In genomic region chr17:68315930-68316329, GRCh38 we compare ENCODE assay signal across 20 cellular contexts. TPM values are rescaled to one million over a fixed set of nuclear protein-coding genes. Genes with fewer than 3 reads are reported as not detected.
DNase-seq lines count a peak whose midpoint lies in the region; ATAC-seq, FAIRE-seq and TF ChIP-seq lines count a peak whose summit lies in the region.
"Had no signal": no experiment of that assay in that cellular context is flagged by ENCODE, and none has a peak within 500 bp of the region (broad histone marks: within the 10 kb centered on the region; RNA-seq: fewer than 3 reads in every experiment).

No MANE protein-coding gene starts in this region.

- no peak for FAIRE-seq in K562 (lab: Jason Lieb, UNC)
- FAIRE-seq: A204.1 had no signal

- 0% methylated on average over 4 of the region's 4 CpGs for WGBS in K562 (ENCODE audit: insufficient coverage, low coverage, missing lambda C conversion rate)

- H2AFZ ChIP-seq in K562 (ENCODE audit: low read depth, low read length), result no peak overlapping the region

- TF ChIP-seq EP300 in K562 (IDR thresholded peaks at IDR 0.05; ENCODE audit: low read length), result no peak

- H3K27ac ChIP-seq in CD4-positive, CD25-positive, alpha-beta regulatory T cell (ENCODE audit: insufficient read depth, low read length, poor library complexity, severe bottlenecking), result no peak overlapping the region
- no peak overlapping the region for H3K27ac ChIP-seq in K562 (ENCODE audit: extremely low read depth, low read depth, low read length)
- H3K27ac ChIP-seq: Peyer's patch had no signal

- H3K27ac Mint-ChIP-seq in activated CD4-positive, alpha-beta memory T cell treated with anti-CD3 and anti-CD28 coated beads, Interleukin-2, amount 10 ng/mL, durations not matched to agents 7 days and 5 days, result peak overlapping the region; percentile 70
- no peak overlapping the region for H3K27ac Mint-ChIP-seq in activated CD4-positive, alpha-beta memory T cell treated with anti-CD3 and anti-CD28 coated beads for 36 hours
- H3K27ac Mint-ChIP-seq in CD4-positive, CD25-positive, alpha-beta regulatory T cell, result peak overlapping the region; percentile 1 to 82 (median 13)
- H3K27ac Mint-ChIP-seq in natural killer cell, result peak overlapping the region; percentile 3 to 19
- H3K27ac Mint-ChIP-seq: HFFc6 had no signal

- no peak for TF ChIP-seq POLR2A in K562 (conservative IDR thresholded peaks at IDR 0.05)

- BruUV-seq in K562 (replicated peaks; lab: Mats Ljungman, UMichigan), result no TSS peak

- no peaks in the 10 kb centered on the region for H3K27me3 ChIP-seq in CD4-positive, CD25-positive, alpha-beta regulatory T cell (ENCODE audit: control insufficient read depth, insufficient read depth, low read length)
- H3K27me3 ChIP-seq in K562 (ENCODE audit: control insufficient read depth in 2 of 2, insufficient read depth in 2 of 2, low read length in 2 of 2), result peaks cover 30 to 51% of the 10 kb centered on the region in 2 experiments
- H3K27me3 ChIP-seq: Peyer's patch had no signal

- TF ChIP-seq CTCF in K562 (IDR thresholded peaks at IDR 0.05 in 2 of 3, conservative IDR thresholded peaks at IDR 0.05 in 1 of 3; ENCODE audit: insufficient read depth in 2 of 3, low read depth in 1 of 3, low read length in 3 of 3), result no peak
- no peak for TF ChIP-seq CTCF in natural killer cell (IDR thresholded peaks at IDR 0.05)

- ATAC-seq in CD4-positive, CD25-positive, alpha-beta regulatory T cell (ENCODE audit: low read depth in 2 of 2), result no peak
- ATAC-seq in K562 (no peak), natural killer cell (no peak)
- ATAC-seq: SK-N-SH treated with all-trans-retinoic acid at 6 μM for 48 hours had no signal

- no peak for TF ChIP-seq RAD21 in K562 (CRISPR knock-in tag; conservative IDR thresholded peaks at IDR 0.05 in 1 of 2, IDR thresholded peaks at IDR 0.05 in 1 of 2)

- H3K36me3 Mint-ChIP-seq in activated CD4-positive, alpha-beta memory T cell treated with anti-CD3 and anti-CD28 coated beads, Interleukin-2, amount 10 ng/mL, durations not matched to agents 7 days and 5 days (ENCODE audit: low read depth), result peaks cover 11% of the 10 kb centered on the region
- H3K36me3 Mint-ChIP-seq in activated CD4-positive, alpha-beta memory T cell treated with anti-CD3 and anti-CD28 coated beads for 36 hours, result no peaks in the 10 kb centered on the region
- H3K36me3 Mint-ChIP-seq in CD4-positive, CD25-positive, alpha-beta regulatory T cell, result peaks cover 18% of the 10 kb centered on the region
- no peaks in the 10 kb centered on the region for H3K36me3 Mint-ChIP-seq in natural killer cell

- H3K9me1 ChIP-seq in K562 (ENCODE audit: control insufficient read depth, insufficient read depth, low read length), result no peaks in the 10 kb centered on the region

- H4K20me1 ChIP-seq in K562 (replicated peaks; ENCODE audit: control insufficient read depth, insufficient read depth, low read length), result no peaks in the 10 kb centered on the region

- no peaks in the 10 kb centered on the region for H3K27me3 Mint-ChIP-seq in activated CD4-positive, alpha-beta memory T cell treated with anti-CD3 and anti-CD28 coated beads, Interleukin-2, amount 10 ng/mL, durations not matched to agents 7 days and 5 days
- H3K27me3 Mint-ChIP-seq in activated CD4-positive, alpha-beta memory T cell treated with anti-CD3 and anti-CD28 coated beads for 36 hours, result no peaks in the 10 kb centered on the region
- no peaks in the 10 kb centered on the region for H3K27me3 Mint-ChIP-seq in CD4-positive, CD25-positive, alpha-beta regulatory T cell
- H3K27me3 Mint-ChIP-seq in natural killer cell (ENCODE audit: low read depth in 2 of 2), result no peaks in the 10 kb centered on the region

- no peak overlapping the region for H3K4me3 Mint-ChIP-seq in activated CD4-positive, alpha-beta memory T cell treated with anti-CD3 and anti-CD28 coated beads, Interleukin-2, amount 10 ng/mL, durations not matched to agents 7 days and 5 days
- H3K4me3 Mint-ChIP-seq in activated CD4-positive, alpha-beta memory T cell treated with anti-CD3 and anti-CD28 coated beads for 36 hours, result no peak overlapping the region
- H3K4me3 Mint-ChIP-seq in CD4-positive, CD25-positive, alpha-beta regulatory T cell, result peak overlapping the region in 3 of 4 donors; percentile 8 to 78 (median 73)
- peak overlapping the region; percentile 18 for H3K4me3 Mint-ChIP-seq in natural killer cell
- H3K4me3 Mint-ChIP-seq: HFFc6 had no signal

- DNase-seq in activated CD4-positive, alpha-beta memory T cell treated with anti-CD3 and anti-CD28 coated beads, Interleukin-2, amount 10 ng/mL, durations not matched to agents 7 days and 5 days, result no peak
- no peak for DNase-seq in activated CD4-positive, alpha-beta memory T cell treated with anti-CD3 and anti-CD28 coated beads for 36 hours
- DNase-seq in CD4-positive, CD25-positive, alpha-beta regulatory T cell, result no peak
- DNase-seq in K562 (ENCODE audit: extremely low read depth in 1 of 4, low spot score in 3 of 4) (no peak), natural killer cell (no peak), NCI-H2029 treated with DMSO at 0.1 percent for 48 hours (lab: John Stamatoyannopoulos, UW) (no peak), NCI-H2227 (lab: John Stamatoyannopoulos, UW; ENCODE audit: unreplicated experiment) (no peak), kidney glomerular epithelial cell (lab: John Stamatoyannopoulos, UW) (no peak)
- DNase-seq: DMS53, GF-D8, H7, HFFc6, IMR-90, NCI-H1105, NCI-H2081, NCI-H2171, NCI-H524 treated with DMSO at 0.1 percent for 48 hours, Peyer's patch had no signal

- H3K4me3 ChIP-seq in CD4-positive, CD25-positive, alpha-beta regulatory T cell (ENCODE audit: low read depth, low read length), result no peak overlapping the region
- H3K4me3 ChIP-seq in K562, result no peak overlapping the region
- H3K4me3 ChIP-seq: Peyer's patch had no signal

- intact Hi-C loops in activated CD4-positive, alpha-beta memory T cell treated with anti-CD3 and anti-CD28 coated beads for 36 hours (cut with micrococcal nuclease), result no loop called here
- intact Hi-C loops in K562 (cut with micrococcal nuclease) (no loop called here), natural killer cell (cut with micrococcal nuclease) (no loop called here)

- peaks cover 57% of the 10 kb centered on the region for H3K4me1 Mint-ChIP-seq in activated CD4-positive, alpha-beta memory T cell treated with anti-CD3 and anti-CD28 coated beads, Interleukin-2, amount 10 ng/mL, durations not matched to agents 7 days and 5 days
- H3K4me1 Mint-ChIP-seq in activated CD4-positive, alpha-beta memory T cell treated with anti-CD3 and anti-CD28 coated beads for 36 hours (ENCODE audit: low read depth), result peaks cover 44% of the 10 kb centered on the region
- peaks cover 18 to 67% (median 48%) of the 10 kb centered on the region in 4 donors for H3K4me1 Mint-ChIP-seq in CD4-positive, CD25-positive, alpha-beta regulatory T cell
- peaks cover 77 to 87% of the 10 kb centered on the region in 2 donors for H3K4me1 Mint-ChIP-seq in natural killer cell

- POLR2A ChIA-PET in activated CD4-positive, alpha-beta memory T cell treated with anti-CD3 and anti-CD28 coated beads, Interleukin-2, amount 10 ng/mL, durations not matched to agents 7 days and 5 days (lab: Charles Lee), result interaction anchor here (0.9 to 9.4 kb wide), 7 partner anchors 9 to 40 kb away, joined by 3 to 74 read pairs (median 5); partner anchors contain the start of genes ARSG and SLC16A6
- POLR2A ChIA-PET in activated CD4-positive, alpha-beta memory T cell treated with anti-CD3 and anti-CD28 coated beads for 36 hours (lab: Charles Lee), result no interaction called here
- POLR2A ChIA-PET in K562 (lab: Yijun Ruan, JAX), result interaction anchor here (0.5 to 0.8 kb wide), 2 partner anchors 45 to 149 kb away, joined by 3 read pairs; no protein-coding TSS in a partner anchor

- H3K9me3 Mint-ChIP-seq in activated CD4-positive, alpha-beta memory T cell treated with anti-CD3 and anti-CD28 coated beads, Interleukin-2, amount 10 ng/mL, durations not matched to agents 7 days and 5 days, result peaks cover 5% of the 10 kb centered on the region
- H3K9me3 Mint-ChIP-seq in activated CD4-positive, alpha-beta memory T cell treated with anti-CD3 and anti-CD28 coated beads for 36 hours, result no peaks in the 10 kb centered on the region
- H3K9me3 Mint-ChIP-seq in CD4-positive, CD25-positive, alpha-beta regulatory T cell, result no peaks in the 10 kb centered on the region
- peaks cover 0 to 4% of the 10 kb centered on the region in 2 donors for H3K9me3 Mint-ChIP-seq in natural killer cell
- H3K9me3 Mint-ChIP-seq: HFFc6 had no signal

- H3K79me2 ChIP-seq in K562 (ENCODE audit: control insufficient read depth, insufficient read depth, low read length), result no peaks in the 10 kb centered on the region

- peaks cover 44% of the 10 kb centered on the region for H3K4me1 ChIP-seq in CD4-positive, CD25-positive, alpha-beta regulatory T cell (ENCODE audit: control insufficient read depth, insufficient read depth, low read length, poor library complexity, severe bottlenecking)
- no peaks in the 10 kb centered on the region for H3K4me1 ChIP-seq in K562 (replicated peaks in 1 of 2; ENCODE audit: control insufficient read depth in 2 of 2, insufficient read depth in 2 of 2, low read length in 2 of 2)
- H3K4me1 ChIP-seq: Peyer's patch had no signal

- no peaks in the 10 kb centered on the region for H3K36me3 ChIP-seq in CD4-positive, CD25-positive, alpha-beta regulatory T cell (ENCODE audit: control insufficient read depth, insufficient read depth, low read length)
- H3K36me3 ChIP-seq in K562 (ENCODE audit: control insufficient read depth, insufficient read depth, low read length), result no peaks in the 10 kb centered on the region
- H3K36me3 ChIP-seq: Peyer's patch had no signal

- CTCF ChIA-PET in activated CD4-positive, alpha-beta memory T cell treated with anti-CD3 and anti-CD28 coated beads, Interleukin-2, amount 10 ng/mL, durations not matched to agents 7 days and 5 days (lab: Charles Lee), result interaction anchor here (1.2 to 2.0 kb wide), 5 partner anchors 8 to 121 kb away, joined by 3 to 7 read pairs (median 5); no protein-coding TSS in a partner anchor
- CTCF ChIA-PET in activated CD4-positive, alpha-beta memory T cell treated with anti-CD3 and anti-CD28 coated beads for 36 hours (lab: Charles Lee), result no interaction called here
- CTCF ChIA-PET in K562 (lab: Yijun Ruan, JAX; ENCODE audit: low intra/inter-chr PET ratio), result no interaction called here

- in situ Hi-C loops in K562 (cut with MboI), result no loop called here

- H3K9me3 ChIP-seq in CD4-positive, CD25-positive, alpha-beta regulatory T cell (ENCODE audit: control insufficient read depth in 2 of 2, low read length in 2 of 2), result no peaks in the 10 kb centered on the region
- H3K9me3 ChIP-seq in K562 (replicated peaks; ENCODE audit: control insufficient read depth, insufficient read depth, low read depth, low read length), result no peaks in the 10 kb centered on the region
- H3K9me3 ChIP-seq: Peyer's patch had no signal

- no peak overlapping the region for H3K4me2 ChIP-seq in K562 (ENCODE audit: insufficient read depth, low read length)

- H3K9ac ChIP-seq in K562 (ENCODE audit: insufficient read depth in 1 of 2, low read depth in 2 of 2, low read length in 2 of 2), result no peak overlapping the region

RNA-seq across cellular contexts. Expression of gene ARSG, which starts 24.6 kb away (rescaled TPM):
- 10 to 100 TPM; 13.5 to 16.8 TPM for total RNA-seq in activated CD4-positive, alpha-beta memory T cell treated with anti-CD3 and anti-CD28 coated beads, Interleukin-2, amount 10 ng/mL, durations not matched to agents 7 days and 5 days
- total RNA-seq in activated CD4-positive, alpha-beta memory T cell treated with anti-CD3 and anti-CD28 coated beads for 36 hours, result 10 to 100 TPM in 1 of 2 experiments, 1 to 10 TPM in 1; 9.8 to 10.8 TPM
- 21.8 TPM for total RNA-seq in CD4-positive, CD25-positive, alpha-beta regulatory T cell
- polyA plus RNA-seq in CD4-positive, CD25-positive, alpha-beta regulatory T cell, result 10 to 100 TPM; 10.3 to 13.7 (median 12.5) TPM
- total RNA-seq in K562 (2011; cell fraction: chromatin; rRNA removed; ENCODE audit: low replicate concordance), result 5.9 and 6.9 TPM in 2 replicates
- total RNA-seq in K562 (2011; cell fraction: nucleolus; rRNA removed), result 2.2 and 3.3 TPM in 2 replicates
- total RNA-seq in K562 (2011; cell fraction: nucleoplasm; rRNA removed), result 3.2 and 7.3 TPM in 2 replicates
- total RNA-seq in K562 (2014; rRNA removed), result 1.7 and 1.8 TPM in 2 replicates
- total RNA-seq in K562 (2014; rRNA removed; fragmentation: Illumina TruSeq; extraction: Trizol), result 2.1 and 3.1 TPM in 2 replicates
- 1.6 and 2.1 TPM in 2 replicates for total RNA-seq in K562 (2015; rRNA removed; fragmentation: Illumina TruSeq; extraction: Trizol)
- 1.1 and 1.6 TPM in 2 replicates for total RNA-seq in K562 (2021)
- polyA plus RNA-seq in K562 (2011; rRNA removed), result 0.64 and 1.4 TPM in 2 replicates
- polyA plus RNA-seq in K562 (2011; cell fraction: cytosol; rRNA removed), result 1.3 and 1.8 TPM in 2 replicates
- 1.6 and 1.9 TPM in 2 replicates for polyA plus RNA-seq in K562 (2011; cell fraction: nucleus; rRNA removed)
- 1.5 and 2.5 TPM in 2 replicates for polyA plus RNA-seq in K562 (2012)
- polyA plus RNA-seq in K562 (2014; fragmentation: Illumina TruSeq; extraction: Trizol), result 3.8 and 5.6 TPM in 2 replicates
- 1 to 10 TPM; 1.0 to 1.8 TPM for polyA plus RNA-seq in K562 (2014; fragmentation: Nextera tagmentation; extraction: Ambion mirVana)
- polyA plus RNA-seq in K562 (2014; rRNA removed), result 3.7 and 3.8 TPM in 2 replicates
- polyA minus RNA-seq in K562 (2011; rRNA and poly(A)+ RNA removed), result 1.3 and 3.0 TPM in 2 replicates
- not detected in 2 replicates for polyA minus RNA-seq in K562 (2011; cell fraction: cytosol; rRNA and poly(A)+ RNA removed)
- polyA minus RNA-seq in K562 (2011; cell fraction: nucleus; rRNA and poly(A)+ RNA removed), result 0.81 and 1.9 TPM in 2 replicates
- total RNA-seq in natural killer cell, result 10 to 100 TPM; 34.8 to 52.3 (median 39.3) TPM

RNA-seq across cellular contexts. Expression of gene SLC16A6, which starts 25.0 kb away (rescaled TPM):
- 10 to 100 TPM; 10.4 to 10.8 TPM for total RNA-seq in activated CD4-positive, alpha-beta memory T cell treated with anti-CD3 and anti-CD28 coated beads, Interleukin-2, amount 10 ng/mL, durations not matched to agents 7 days and 5 days
- 1 to 10 TPM; 3.5 to 3.6 TPM for total RNA-seq in activated CD4-positive, alpha-beta memory T cell treated with anti-CD3 and anti-CD28 coated beads for 36 hours
- total RNA-seq in CD4-positive, CD25-positive, alpha-beta regulatory T cell, result 11.5 TPM
- 1 to 10 TPM; 1.9 to 5.1 (median 3.0) TPM for polyA plus RNA-seq in CD4-positive, CD25-positive, alpha-beta regulatory T cell
- total RNA-seq in K562 (2011; cell fraction: chromatin; rRNA removed; ENCODE audit: low replicate concordance), result 0.14 and 0.33 TPM in 2 replicates
- 0.17 TPM in 1 of 2 replicates, not detected in the other for total RNA-seq in K562 (2011; cell fraction: nucleolus; rRNA removed)
- 0.23 and 0.51 TPM in 2 replicates for total RNA-seq in K562 (2011; cell fraction: nucleoplasm; rRNA removed)
- total RNA-seq in K562 (2014; rRNA removed), result 0.04 and 0.05 TPM in 2 replicates
- total RNA-seq in K562 (2014; rRNA removed; fragmentation: Illumina TruSeq; extraction: Trizol), result 0.15 and 0.26 TPM in 2 replicates
- 0.11 and 0.15 TPM in 2 replicates for total RNA-seq in K562 (2015; rRNA removed; fragmentation: Illumina TruSeq; extraction: Trizol)
- 0.16 and 0.42 TPM in 2 replicates for total RNA-seq in K562 (2021)
- 0.05 and 0.11 TPM in 2 replicates for polyA plus RNA-seq in K562 (2011; rRNA removed)
- 0.04 TPM in 1 of 2 replicates, not detected in the other for polyA plus RNA-seq in K562 (2011; cell fraction: cytosol; rRNA removed)
- 0.10 and 0.11 TPM in 2 replicates for polyA plus RNA-seq in K562 (2011; cell fraction: nucleus; rRNA removed)
- polyA plus RNA-seq in K562 (2012), result 0.17 and 0.21 TPM in 2 replicates
- polyA plus RNA-seq in K562 (2014; fragmentation: Illumina TruSeq; extraction: Trizol), result 0.11 and 0.31 TPM in 2 replicates
- polyA plus RNA-seq in K562 (2014; fragmentation: Nextera tagmentation; extraction: Ambion mirVana), result under 1 TPM; 0.08 to 0.27 TPM
- polyA plus RNA-seq in K562 (2014; rRNA removed), result 0.07 and 0.15 TPM in 2 replicates
- polyA minus RNA-seq in K562 (2011; rRNA and poly(A)+ RNA removed), result 0.39 TPM in 1 of 2 replicates, not detected in the other
- polyA minus RNA-seq in K562 (2011; cell fraction: cytosol; rRNA and poly(A)+ RNA removed), result 0.67 and 1.3 TPM in 2 replicates
- 0.27 TPM in 1 of 2 replicates, not detected in the other for polyA minus RNA-seq in K562 (2011; cell fraction: nucleus; rRNA and poly(A)+ RNA removed)
- total RNA-seq in natural killer cell, result 10 to 100 TPM; 16.5 to 20.9 (median 19.4) TPM

Comparison
In these comparisons a context has a peak if more than half of its experiments do, and no peak if none do; other contexts are left out.
1. H3K4me3 Mint-ChIP-seq: peak in CD4-positive, CD25-positive, alpha-beta regulatory T cell (3 of 4) and natural killer cell (single experiment); none in activated CD4-positive, alpha-beta memory T cell treated with anti-CD3 and anti-CD28 coated beads, Interleukin-2, amount 10 ng/mL, durations not matched to agents 7 days and 5 days (single experiment) and activated CD4-positive, alpha-beta memory T cell treated with anti-CD3 and anti-CD28 coated beads for 36 hours (single experiment).